29 cellular contexts compared by ENCODE assay signal in genomic region chr17:61331178-61331577, GRCh38.
A peak's percentile ranks its signal among the peaks of the same experiment; 100 is the strongest.
DNase-seq lines count a peak whose midpoint lies in the region; ATAC-seq and TF ChIP-seq lines count a peak whose summit lies in the region.
"Had no signal": no experiment of that assay in that cellular context is flagged by ENCODE, and none has a peak within 500 bp of the region (broad histone marks: within the 10 kb centered on the region; RNA-seq: fewer than 3 reads in every experiment).

No MANE protein-coding gene starts in this region.

- H3K36me3 ChIP-seq in right atrium auricular region (no peaks in the 10 kb centered on the region), parathyroid adenoma (ENCODE audit: control insufficient read depth, insufficient read depth, low read length) (no peaks in the 10 kb centered on the region)
- H3K36me3 ChIP-seq: HAP-1, Peyer's patch, WERI-Rb-1 had no signal

- H3K4me1 ChIP-seq in right atrium auricular region (peaks cover 0 to 23% of the 10 kb centered on the region in 2 donors), parathyroid adenoma (no peaks in the 10 kb centered on the region)
- H3K4me1 ChIP-seq: HAP-1, psoas muscle had no signal

- intact Hi-C loops in Right ventricle myocardium inferior (cut with DNase I) (no loop called here), cardiac septum (cut with DNase I) (no loop called here)

- H3K79me2 ChIP-seq in parathyroid adenoma, result no peaks in the 10 kb centered on the region

- H3K9me3 ChIP-seq in right atrium auricular region, result no peaks in the 10 kb centered on the region
- H3K9me3 ChIP-seq in parathyroid adenoma (ENCODE audit: control insufficient read depth, low read length), result no peaks in the 10 kb centered on the region
- H3K9me3 ChIP-seq: Caco-2, HAP-1, Peyer's patch, psoas muscle had no signal

- ATAC-seq in Right ventricle myocardium inferior, result peak; percentile 29
- ATAC-seq in HG03025 (IDR thresholded peaks at IDR 0.05; ENCODE audit: low FRiP score, unreplicated experiment), result no peak
- no peak for ATAC-seq in GM18520 (IDR thresholded peaks at IDR 0.05; ENCODE audit: unreplicated experiment)
- ATAC-seq: psoas muscle had no signal

- H3K9ac ChIP-seq in parathyroid adenoma, result no peak overlapping the region

- H2AFZ ChIP-seq in parathyroid adenoma, result no peak overlapping the region

- no peak for DNase-seq in Right ventricle myocardium inferior (ENCODE audit: missing footprints)
- no peak for DNase-seq in cardiac septum (ENCODE audit: low spot score)
- no peak for DNase-seq in right atrium auricular region (ENCODE audit: low spot score)
- no peak for DNase-seq in activated effector memory CD4-positive, alpha-beta T cell treated with Interleukin-2 at 50 U/mL for 16 hours
- no peak for DNase-seq in NCI-H1105 treated with DMSO at 0.1 percent for 48 hours (lab: John Stamatoyannopoulos, UW)
- DNase-seq: activated CD4-positive, alpha-beta T cell treated with anti-CD3 and anti-CD28 coated beads for 4 hours; activated CD8-positive, alpha-beta memory T cell treated with anti-CD3 and anti-CD28 coated beads for 24 hours; activated effector memory CD4-positive, alpha-beta T cell treated with anti-CD3 and anti-CD28 coated beads, Interleukin-2, amount 50 U/mL, for 16 hours; activated T-cell treated with anti-CD3 and anti-CD28 coated beads for 4 hours; Caco-2; dermis blood vessel endothelial cell; DMS79; GF-D8; immature natural killer cell; left cardiac atrium; NCI-H146; NCI-H748 treated with DMSO at 0.1 percent for 48 hours; Peyer's patch; psoas muscle; stimulated activated CD4-positive, alpha-beta T cell treated with anti-CD3 and anti-CD28 coated beads, Interleukin-15, amount 100 ng/mL, for 24 hours; stimulated activated CD4-positive, alpha-beta T cell treated with anti-CD3 and anti-CD28 coated beads, Interleukin-4, amount 100 ng/mL, for 4 hours; SW 1271; T-helper 9 cell; WERI-Rb-1 had no signal

- no peak overlapping the region for H3K4me2 ChIP-seq in parathyroid adenoma (ENCODE audit: low read length)

- H3K27me3 ChIP-seq in right atrium auricular region, result no peaks in the 10 kb centered on the region
- no peaks in the 10 kb centered on the region for H3K27me3 ChIP-seq in parathyroid adenoma (ENCODE audit: control insufficient read depth, insufficient read depth, low read length)
- H3K27me3 ChIP-seq: Peyer's patch had no signal

- H3K4me3 ChIP-seq in right atrium auricular region, result no peak overlapping the region
- no peak overlapping the region for H3K4me3 ChIP-seq in parathyroid adenoma (ENCODE audit: low read depth, low read length)
- H3K4me3 ChIP-seq: HAP-1, Peyer's patch, psoas muscle had no signal

- H3K27ac ChIP-seq in right atrium auricular region (peak overlapping the region; percentile 27 to 34), parathyroid adenoma (peak overlapping the region; percentile 32)
- H3K27ac ChIP-seq: C4-2B, Peyer's patch, psoas muscle, WERI-Rb-1 had no signal

- no peak for TF ChIP-seq CTCF in right atrium auricular region (IDR thresholded peaks at IDR 0.05)
- TF ChIP-seq CTCF in parathyroid adenoma (IDR thresholded peaks at IDR 0.05), result no peak
